14 cellular contexts compared by ENCODE assay signal in the genomic region with DNA sequence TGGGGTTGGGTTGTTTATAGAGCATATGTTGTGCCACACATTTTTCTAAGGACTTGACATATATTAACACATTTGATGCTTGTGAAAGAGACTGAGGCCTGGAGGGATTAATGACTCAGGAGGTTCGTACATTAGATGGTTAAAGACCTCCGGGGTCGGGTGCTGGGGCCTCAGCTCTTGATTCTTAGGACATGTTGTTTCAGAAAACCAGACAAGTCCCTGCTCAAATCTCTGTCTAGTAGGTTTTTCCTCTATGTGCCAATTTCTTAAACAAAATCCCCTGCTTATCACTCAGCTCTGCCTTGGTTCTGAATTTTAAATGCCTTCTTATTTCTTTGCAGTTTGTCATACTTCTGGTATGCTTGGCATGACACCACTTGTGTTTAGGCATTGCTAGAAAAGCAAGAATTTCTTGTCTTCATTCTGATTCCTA. TPM values are rescaled to one million over a fixed set of nuclear protein-coding genes. Genes with fewer than 3 reads are reported as not detected.
A peak's percentile ranks its signal among the peaks of the same experiment; 100 is the strongest.
DNase-seq lines count a peak whose midpoint lies in the region; ATAC-seq and TF ChIP-seq lines count a peak whose summit lies in the region.
"Had no signal": no experiment of that assay in that cellular context is flagged by ENCODE, and none has a peak within 500 bp of the region (broad histone marks: within the 10 kb centered on the region; RNA-seq: fewer than 3 reads in every experiment).

No MANE protein-coding gene starts in this region.

- no peaks in the 10 kb centered on the region for H3K27me3 Mint-ChIP-seq in chondrocyte (ENCODE audit: low read depth)

- DNase-seq in AG10803 (ENCODE audit: low read depth) (peak; percentile 84), NCI-H226 (peak; percentile 63), chondrocyte (ENCODE audit: low spot score) (no peak), lower lobe of right lung (no peak), DMS 273 treated with DMSO at 0.1 percent for 48 hours (lab: John Stamatoyannopoulos, UW) (no peak)
- DNase-seq: COR-L47; MG63; naive B cell; NCI-H774; stimulated activated CD4-positive, alpha-beta T cell treated with anti-CD3 and anti-CD28 coated beads, Interleukin-4, amount 100 ng/mL, for 1 hour had no signal

- peaks cover 40% of the 10 kb centered on the region for H3K36me3 Mint-ChIP-seq in chondrocyte (ENCODE audit: low read depth)
- H3K36me3 Mint-ChIP-seq: naive B cell had no signal

- no peaks in the 10 kb centered on the region for H3K9me3 Mint-ChIP-seq in chondrocyte (ENCODE audit: low read depth)
- H3K9me3 Mint-ChIP-seq: naive B cell had no signal

- no peak overlapping the region for H3K4me3 ChIP-seq in AG10803 (ENCODE audit: low read length)
- no peak overlapping the region for H3K4me3 ChIP-seq in lower lobe of right lung
- H3K4me3 ChIP-seq: MG63, suprapubic skin had no signal

- ATAC-seq in lower lobe of right lung (peak in 1 of 2 donors; percentile 31), GM21528 (IDR thresholded peaks at IDR 0.05; ENCODE audit: low FRiP score, unreplicated experiment) (no peak), HG02623 (IDR thresholded peaks at IDR 0.05; ENCODE audit: unreplicated experiment) (no peak), GM19328 (IDR thresholded peaks at IDR 0.05; ENCODE audit: unreplicated experiment) (no peak)

- H3K4me3 Mint-ChIP-seq in chondrocyte (ENCODE audit: unreplicated experiment): no peak overlapping the region

- H3K9me3 ChIP-seq in lower lobe of right lung: no peaks in the 10 kb centered on the region
- H3K9me3 ChIP-seq: MG63, suprapubic skin had no signal

- H3K4me1 ChIP-seq in lower lobe of right lung: peaks cover 78% of the 10 kb centered on the region

- TF ChIP-seq CTCF in AG10803 (conservative IDR thresholded peaks at IDR 0.05; ENCODE audit: low read length) (no peak), chondrocyte (IDR thresholded peaks at IDR 0.05) (no peak), lower lobe of right lung (IDR thresholded peaks at IDR 0.05) (no peak)

- H3K27ac Mint-ChIP-seq in chondrocyte (ENCODE audit: unreplicated experiment): peak overlapping the region; percentile 85

- intact Hi-C loops in lower lobe of right lung (cut with DNase I): no loop called here

- no peaks in the 10 kb centered on the region for H3K27me3 ChIP-seq in lower lobe of right lung (ENCODE audit: low read depth)
- H3K27me3 ChIP-seq: MG63, suprapubic skin had no signal

- H3K4me1 Mint-ChIP-seq in chondrocyte (ENCODE audit: low read depth): peaks cover 79% of the 10 kb centered on the region

- H3K27ac ChIP-seq in lower lobe of right lung: peak overlapping the region; percentile 29
- H3K27ac ChIP-seq: suprapubic skin had no signal

- peaks cover 69% of the 10 kb centered on the region for H3K36me3 ChIP-seq in lower lobe of right lung
- H3K36me3 ChIP-seq: MG63 had no signal

RNA-seq across cellular contexts. Expression of a gene that starts 5.8 kb away (rescaled TPM):
- total RNA-seq in chondrocyte (25.7 to 51.1 TPM (median 48.5 TPM) in 3 replicates), lower lobe of right lung (61.0 TPM)

RNA-seq across cellular contexts. Expression of a gene that starts 59.5 kb away (rescaled TPM):
- total RNA-seq in chondrocyte (not detected in 3 replicates), lower lobe of right lung (1.6 TPM)
- total RNA-seq: suprapubic skin had no signal

Comparison
In these comparisons a context has a peak if more than half of its experiments do, and no peak if none do; other contexts are left out.
1. DNase-seq: peak in AG10803 (single experiment) and NCI-H226 (single experiment); none in chondrocyte (single experiment), lower lobe of right lung (single experiment) and DMS 273 treated with DMSO at 0.1 percent for 48 hours (single experiment).